Comparison of ENCODE assay signal across 14 cellular contexts in genomic region chr7:151873402-151873965, GRCh38.
"Had no signal": no experiment of that assay in that cellular context is flagged by ENCODE, and none has a peak within 500 bp of the region (broad histone marks: within the 10 kb centered on the region; RNA-seq: fewer than 3 reads in every experiment).

No MANE protein-coding gene starts in this region.

- H3K27me3 ChIP-seq: ascending aorta, gastrocnemius medialis, transverse colon had no signal

- H3K4me3 Mint-ChIP-seq: activated CD4-positive, alpha-beta memory T cell treated with anti-CD3 and anti-CD28 coated beads, Interleukin-2, amount 10 ng/mL, durations not matched to agents 7 days and 5 days; activated naive CD8-positive, alpha-beta T cell treated with anti-CD3 and anti-CD28 coated beads, Interleukin-2, amount 10 ng/mL, durations not matched to agents 7 days and 5 days had no signal

- FAIRE-seq: endothelial cell of umbilical vein had no signal

- ATAC-seq: gastrocnemius medialis; lower lobe of right lung; naive thymus-derived CD8-positive, alpha-beta T cell had no signal

- H3K9me3 Mint-ChIP-seq: activated CD4-positive, alpha-beta memory T cell treated with anti-CD3 and anti-CD28 coated beads, Interleukin-2, amount 10 ng/mL, durations not matched to agents 7 days and 5 days; activated naive CD8-positive, alpha-beta T cell treated with anti-CD3 and anti-CD28 coated beads, Interleukin-2, amount 10 ng/mL, durations not matched to agents 7 days and 5 days; naive thymus-derived CD8-positive, alpha-beta T cell had no signal

- H3K36me3 ChIP-seq: ascending aorta, gastrocnemius medialis, lower lobe of right lung, transverse colon had no signal

- DNase-seq: activated CD4-positive, alpha-beta memory T cell treated with anti-CD3 and anti-CD28 coated beads, Interleukin-2, amount 10 ng/mL, durations not matched to agents 7 days and 5 days; activated CD4-positive, CD25-positive, alpha-beta regulatory T cell treated with anti-CD3 and anti-CD28 coated beads, Interleukin-2, amount 50 U/mL, for 72 hours; activated gamma-delta T cell treated with Interleukin-2 at 50 U/mL for 16 hours; activated naive CD8-positive, alpha-beta T cell treated with anti-CD3 and anti-CD28 coated beads, Interleukin-2, amount 10 ng/mL, durations not matched to agents 7 days and 5 days; activated T-cell treated with anti-CD3 and anti-CD28 coated beads, Interleukin-2, amount 50 U/mL, for 48 hours; effector CD4-positive, alpha-beta T cell; lower lobe of right lung; occipital lobe; transverse colon had no signal

- H3K4me3 ChIP-seq: ascending aorta, coronary artery, gastrocnemius medialis, lower lobe of right lung, transverse colon had no signal

- H3K27me3 Mint-ChIP-seq: activated CD4-positive, alpha-beta memory T cell treated with anti-CD3 and anti-CD28 coated beads, Interleukin-2, amount 10 ng/mL, durations not matched to agents 7 days and 5 days; activated naive CD8-positive, alpha-beta T cell treated with anti-CD3 and anti-CD28 coated beads, Interleukin-2, amount 10 ng/mL, durations not matched to agents 7 days and 5 days; naive thymus-derived CD8-positive, alpha-beta T cell had no signal

- H3K9me3 ChIP-seq: ascending aorta, gastrocnemius medialis, lower lobe of right lung, transverse colon had no signal

- H3K27ac Mint-ChIP-seq: activated CD4-positive, alpha-beta memory T cell treated with anti-CD3 and anti-CD28 coated beads, Interleukin-2, amount 10 ng/mL, durations not matched to agents 7 days and 5 days; activated naive CD8-positive, alpha-beta T cell treated with anti-CD3 and anti-CD28 coated beads, Interleukin-2, amount 10 ng/mL, durations not matched to agents 7 days and 5 days had no signal

- H3K27ac ChIP-seq: coronary artery, lower lobe of right lung, transverse colon had no signal

- H3K36me3 Mint-ChIP-seq: activated naive CD8-positive, alpha-beta T cell treated with anti-CD3 and anti-CD28 coated beads, Interleukin-2, amount 10 ng/mL, durations not matched to agents 7 days and 5 days had no signal
